In the genomic region with DNA sequence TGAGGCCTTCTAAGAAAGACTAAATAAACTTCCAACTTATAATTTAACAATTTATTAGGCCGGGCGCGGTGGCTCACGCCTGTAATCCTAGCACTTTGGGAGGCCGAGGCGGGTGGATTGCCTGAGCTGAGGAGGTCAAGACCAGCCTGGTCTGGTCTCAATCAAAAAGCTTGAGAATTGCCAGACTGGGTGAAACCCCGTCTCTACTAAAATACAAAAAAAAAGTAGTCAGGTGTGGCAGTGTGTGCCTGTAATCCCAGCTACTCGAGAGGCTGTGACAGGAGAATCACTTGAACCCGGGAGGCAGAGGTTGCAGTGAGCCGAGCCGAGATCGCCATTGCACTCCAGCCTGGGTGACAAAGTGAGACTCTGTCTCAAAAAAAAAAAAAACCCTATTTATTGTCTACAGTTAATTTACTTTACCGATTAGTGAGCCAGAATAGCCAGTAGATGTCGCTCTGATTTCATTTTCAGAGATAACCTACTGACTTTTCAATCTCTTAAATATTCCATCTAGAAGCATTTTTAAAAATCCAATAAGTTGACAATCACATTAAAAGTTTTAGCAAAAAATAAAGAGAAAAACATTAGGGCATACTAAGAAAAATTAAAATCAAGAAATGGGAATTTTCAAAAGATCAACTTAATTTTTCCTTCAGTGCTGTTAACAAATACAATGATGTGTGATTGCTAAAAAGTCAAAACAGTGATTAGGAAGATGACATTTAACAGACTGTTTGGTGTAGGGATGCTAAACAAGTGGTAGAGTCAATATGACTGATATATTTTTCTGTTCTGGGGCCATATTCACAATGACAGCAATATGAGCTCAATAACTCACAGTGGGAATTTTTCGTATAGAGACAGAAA, we compare ENCODE assay signal across 8 cellular contexts. TPM values are rescaled to one million over a fixed set of nuclear protein-coding genes. Genes with fewer than 3 reads are reported as not detected.
A peak's percentile ranks its signal among the peaks of the same experiment; 100 is the strongest.
DNase-seq lines count a peak whose midpoint lies in the region; ATAC-seq, FAIRE-seq and TF ChIP-seq lines count a peak whose summit lies in the region.

No MANE protein-coding gene starts in this region.

- in situ Hi-C loops in Panc1 (cut with HindIII; ENCODE audit: low pct_unique_long_range_greater_than_20kb, low sequenced_read_pairs) = no loop called here

- DNase-seq in DMS153 (lab: John Stamatoyannopoulos, UW) (peak; percentile 23), HT-29 (ENCODE audit: low spot score) (peak; percentile 80), Panc1 (ENCODE audit: low read depth, low spot score) (peak; percentile 10), neuronal stem cell (ENCODE audit: low spot score) (peak; percentile 54), mucosa of gallbladder (ENCODE audit: low spot score) (no peak), NK-92 (lab: John Stamatoyannopoulos, UW; ENCODE audit: unreplicated experiment) (no peak)

- H3K14ac ChIP-seq in neuronal stem cell (ENCODE audit: low read length) = no peak overlapping the region

- H2BK15ac ChIP-seq in neuronal stem cell (ENCODE audit: low read length) = no peak overlapping the region

- no peak overlapping the region for H3K9ac ChIP-seq in neuronal stem cell (ENCODE audit: low read depth, low read length, poor library complexity)

- H3K36me3 ChIP-seq in Panc1 (ENCODE audit: control insufficient read depth, insufficient read depth, low read length) (no peaks in the 10 kb centered on the region), neuronal stem cell (replicated peaks in 1 of 2; ENCODE audit: control insufficient read depth in 2 of 2, insufficient read depth in 2 of 2, low read length in 2 of 2) (no peaks in the 10 kb centered on the region)

- H2BK5ac ChIP-seq in neuronal stem cell (ENCODE audit: low read length) = no peak overlapping the region

- H2AFZ ChIP-seq in neuronal stem cell (ENCODE audit: low read length) = peak overlapping the region; percentile 79

- H3K27ac ChIP-seq in Panc1 (ENCODE audit: low read length) (no peak overlapping the region), neuronal stem cell (replicated peaks; ENCODE audit: low read length) (no peak overlapping the region)

- no peaks in the 10 kb centered on the region for H3K9me3 ChIP-seq in Panc1 (ENCODE audit: control insufficient read depth, insufficient read depth, low read depth, low read length)
- H3K9me3 ChIP-seq in neuronal stem cell (replicated peaks in 1 of 2; ENCODE audit: control insufficient read depth in 2 of 2, insufficient read depth in 1 of 2, low read depth in 1 of 2, low read length in 2 of 2) = no peaks in the 10 kb centered on the region

- FAIRE-seq in endometrium (lab: Jason Lieb, UNC) = peak; percentile 96

- H4K91ac ChIP-seq in neuronal stem cell (ENCODE audit: low read depth, low read length, poor library complexity) = no peak overlapping the region

- H3K4me3 ChIP-seq in Panc1 (ENCODE audit: low read depth in 2 of 2, low read length in 2 of 2) = no peak overlapping the region
- H3K4me3 ChIP-seq in neuronal stem cell (ENCODE audit: low read length in 2 of 2) = no peak overlapping the region

- intact Hi-C loops in Panc1 (cut with micrococcal nuclease; ENCODE audit: unreplicated experiment) = loop anchor here (2.0 to 10.0 kb wide), 2 partner anchors 74 to 324 kb away; no protein-coding TSS in a partner anchor

- H3K4ac ChIP-seq in neuronal stem cell (ENCODE audit: low read length) = no peak overlapping the region

- ATAC-seq in Panc1 (no peak), GM19452 (IDR thresholded peaks at IDR 0.05; ENCODE audit: unreplicated experiment) (no peak)

- H3K4me2 ChIP-seq in neuronal stem cell (ENCODE audit: insufficient read depth, low read length, poor library complexity, severe bottlenecking) = no peak overlapping the region

- H3K27me3 ChIP-seq in Panc1 (ENCODE audit: control insufficient read depth, insufficient read depth, low read length) (no peaks in the 10 kb centered on the region), neuronal stem cell (ENCODE audit: control insufficient read depth in 3 of 3, insufficient read depth in 3 of 3, low read depth in 1 of 3, low read length in 3 of 3) (no peaks in the 10 kb centered on the region)

- no peak overlapping the region for H2BK12ac ChIP-seq in neuronal stem cell (ENCODE audit: low read length)

- no CpG with 5 or more reads among the region's 15 CpGs for WGBS in neuronal stem cell (ENCODE audit: extremely low coverage in 2 of 2, insufficient read length in 2 of 2, insufficient replicate concordance in 1 of 2), 2 donors

- peak; percentile 76 for TF ChIP-seq CTCF in Panc1 (IDR thresholded peaks at IDR 0.05)

- H3K4me1 ChIP-seq in Panc1 (ENCODE audit: control insufficient read depth, insufficient read depth, low read length) (no peaks in the 10 kb centered on the region), neuronal stem cell (ENCODE audit: control insufficient read depth in 2 of 2, insufficient read depth in 1 of 2, low read depth in 1 of 2, low read length in 2 of 2) (peaks cover 8 to 16% of the 10 kb centered on the region in 2 donors)

- H2BK120ac ChIP-seq in neuronal stem cell (ENCODE audit: low read depth, low read length) = no peak overlapping the region

- POLR2A ChIA-PET in Panc1 (lab: Charles Lee) = no interaction called here

- CTCF ChIA-PET in Panc1 (lab: Charles Lee) = interaction anchor here (0.6 to 1.7 kb wide), 2 partner anchors 72 to 74 kb away, joined by 3 to 7 read pairs; no protein-coding TSS in a partner anchor

- no peak overlapping the region for H3K23ac ChIP-seq in neuronal stem cell (ENCODE audit: low read depth, low read length, poor library complexity)

- BruUV-seq in Panc1 (replicated peaks; lab: Mats Ljungman, UMichigan) = no TSS peak

- no peak overlapping the region for H2AK5ac ChIP-seq in neuronal stem cell (ENCODE audit: low read depth, low read length)

- no peaks in the 10 kb centered on the region for H3K79me1 ChIP-seq in neuronal stem cell (ENCODE audit: low read depth, low read length)

- H4K8ac ChIP-seq in neuronal stem cell (ENCODE audit: low read depth, low read length) = no peak overlapping the region

- H3K18ac ChIP-seq in neuronal stem cell (ENCODE audit: low read length) = peak overlapping the region; percentile 61

RNA-seq across cellular contexts. Expression of a gene that starts 4.3 kb away (rescaled TPM):
- 62.1 and 70.6 TPM in 2 replicates for total RNA-seq in HT-29 (2014; rRNA removed; shearing (Covaris generic))
- 7.2 TPM for total RNA-seq in Panc1 (2021; ENCODE audit: unreplicated experiment)
- 3.0 TPM for polyA plus RNA-seq in Panc1 (2012; ENCODE audit: insufficient read length)
- polyA plus RNA-seq in neuronal stem cell (2013, experiment 1 of 2) = 26.6 TPM
- polyA plus RNA-seq in neuronal stem cell (2013, experiment 2 of 2) = 27.9 TPM
- total RNA-seq in mucosa of gallbladder = 320 TPM

RNA-seq across cellular contexts. Expression of a gene that starts 9.8 kb away (rescaled TPM):
- not detected in 2 replicates for total RNA-seq in HT-29 (2014; rRNA removed; shearing (Covaris generic))
- total RNA-seq in Panc1 (2021; ENCODE audit: unreplicated experiment) = 0.28 TPM
- polyA plus RNA-seq in Panc1 (2012; ENCODE audit: insufficient read length) = not detected
- not detected for polyA plus RNA-seq in neuronal stem cell (2013, experiment 1 of 2)
- polyA plus RNA-seq in neuronal stem cell (2013, experiment 2 of 2) = not detected
- total RNA-seq in mucosa of gallbladder = 0.55 TPM

Comparison
In these comparisons a context has a peak if more than half of its experiments do, and no peak if none do; other contexts are left out.
1. DNase-seq: peak in DMS153 (single experiment), HT-29 (single experiment), Panc1 (single experiment) and neuronal stem cell (single experiment); none in mucosa of gallbladder (single experiment) and NK-92 (single experiment).